ENCODE assay signal across 1 cellular context in the genomic region with DNA sequence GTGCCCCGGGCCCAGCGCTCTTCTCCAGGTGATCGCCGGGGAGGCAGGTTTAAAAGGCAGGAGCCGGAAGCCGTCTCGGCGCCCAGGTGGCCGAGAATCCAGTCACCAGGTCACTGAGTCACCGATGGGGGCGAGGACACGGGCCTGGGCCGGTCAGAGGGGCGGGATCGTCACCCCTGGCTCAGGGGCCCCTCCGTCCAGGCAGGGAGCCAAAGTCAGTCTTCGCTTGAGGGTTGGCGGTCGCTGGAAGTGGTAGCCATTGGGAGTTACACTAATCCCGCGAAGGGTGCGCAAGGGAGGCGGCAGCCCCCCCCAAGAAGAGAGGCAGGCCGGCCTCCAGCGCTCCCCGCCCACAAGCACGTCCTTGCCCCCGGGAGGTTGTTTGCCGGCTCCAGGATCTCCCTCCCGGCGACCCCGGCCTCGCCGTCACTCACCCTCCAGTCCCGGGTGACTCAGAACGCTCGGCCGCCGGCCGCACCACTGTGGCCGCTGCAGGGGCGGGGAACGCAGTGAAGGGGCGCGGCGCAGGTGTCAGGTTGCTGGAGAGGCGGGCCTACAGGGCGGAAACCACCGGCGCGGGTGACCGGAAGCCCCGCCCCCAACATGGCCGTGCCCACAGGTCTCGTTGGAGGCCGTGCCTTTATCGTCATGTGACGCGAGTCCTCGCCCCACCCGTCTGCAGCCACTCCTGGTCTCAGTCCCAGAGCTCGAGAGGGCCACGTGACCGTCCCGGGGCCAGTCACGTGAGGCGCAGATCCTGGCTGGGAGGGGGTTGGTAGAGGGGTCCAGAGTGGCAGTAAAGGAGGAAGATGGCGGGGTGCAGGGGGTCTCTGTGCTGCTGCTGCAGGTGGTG.
TF ChIP-seq lines count a peak whose summit lies in the region.

A gene with protein sequence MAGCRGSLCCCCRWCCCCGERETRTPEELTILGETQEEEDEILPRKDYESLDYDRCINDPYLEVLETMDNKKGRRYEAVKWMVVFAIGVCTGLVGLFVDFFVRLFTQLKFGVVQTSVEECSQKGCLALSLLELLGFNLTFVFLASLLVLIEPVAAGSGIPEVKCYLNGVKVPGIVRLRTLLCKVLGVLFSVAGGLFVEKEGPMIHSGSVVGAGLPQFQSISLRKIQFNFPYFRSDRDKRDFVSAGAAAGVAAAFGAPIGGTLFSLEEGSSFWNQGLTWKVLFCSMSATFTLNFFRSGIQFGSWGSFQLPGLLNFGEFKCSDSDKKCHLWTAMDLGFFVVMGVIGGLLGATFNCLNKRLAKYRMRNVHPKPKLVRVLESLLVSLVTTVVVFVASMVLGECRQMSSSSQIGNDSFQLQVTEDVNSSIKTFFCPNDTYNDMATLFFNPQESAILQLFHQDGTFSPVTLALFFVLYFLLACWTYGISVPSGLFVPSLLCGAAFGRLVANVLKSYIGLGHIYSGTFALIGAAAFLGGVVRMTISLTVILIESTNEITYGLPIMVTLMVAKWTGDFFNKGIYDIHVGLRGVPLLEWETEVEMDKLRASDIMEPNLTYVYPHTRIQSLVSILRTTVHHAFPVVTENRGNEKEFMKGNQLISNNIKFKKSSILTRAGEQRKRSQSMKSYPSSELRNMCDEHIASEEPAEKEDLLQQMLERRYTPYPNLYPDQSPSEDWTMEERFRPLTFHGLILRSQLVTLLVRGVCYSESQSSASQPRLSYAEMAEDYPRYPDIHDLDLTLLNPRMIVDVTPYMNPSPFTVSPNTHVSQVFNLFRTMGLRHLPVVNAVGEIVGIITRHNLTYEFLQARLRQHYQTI (plus strand): TSS at position 738 of the 853 bp plus-strand sequence. CDS start 72 bp downstream, at position 810.
A gene (minus strand): TSS at position 511 of the 853 bp plus-strand sequence. CDS start 2,848 bp downstream, outside the sequence.

TF ChIP-seq in K562, 482 proteins besides CTCF, POLR2A, EP300 and RAD21 (continued from another document and continues in another):
- TF ChIP-seq, protein P1, sequence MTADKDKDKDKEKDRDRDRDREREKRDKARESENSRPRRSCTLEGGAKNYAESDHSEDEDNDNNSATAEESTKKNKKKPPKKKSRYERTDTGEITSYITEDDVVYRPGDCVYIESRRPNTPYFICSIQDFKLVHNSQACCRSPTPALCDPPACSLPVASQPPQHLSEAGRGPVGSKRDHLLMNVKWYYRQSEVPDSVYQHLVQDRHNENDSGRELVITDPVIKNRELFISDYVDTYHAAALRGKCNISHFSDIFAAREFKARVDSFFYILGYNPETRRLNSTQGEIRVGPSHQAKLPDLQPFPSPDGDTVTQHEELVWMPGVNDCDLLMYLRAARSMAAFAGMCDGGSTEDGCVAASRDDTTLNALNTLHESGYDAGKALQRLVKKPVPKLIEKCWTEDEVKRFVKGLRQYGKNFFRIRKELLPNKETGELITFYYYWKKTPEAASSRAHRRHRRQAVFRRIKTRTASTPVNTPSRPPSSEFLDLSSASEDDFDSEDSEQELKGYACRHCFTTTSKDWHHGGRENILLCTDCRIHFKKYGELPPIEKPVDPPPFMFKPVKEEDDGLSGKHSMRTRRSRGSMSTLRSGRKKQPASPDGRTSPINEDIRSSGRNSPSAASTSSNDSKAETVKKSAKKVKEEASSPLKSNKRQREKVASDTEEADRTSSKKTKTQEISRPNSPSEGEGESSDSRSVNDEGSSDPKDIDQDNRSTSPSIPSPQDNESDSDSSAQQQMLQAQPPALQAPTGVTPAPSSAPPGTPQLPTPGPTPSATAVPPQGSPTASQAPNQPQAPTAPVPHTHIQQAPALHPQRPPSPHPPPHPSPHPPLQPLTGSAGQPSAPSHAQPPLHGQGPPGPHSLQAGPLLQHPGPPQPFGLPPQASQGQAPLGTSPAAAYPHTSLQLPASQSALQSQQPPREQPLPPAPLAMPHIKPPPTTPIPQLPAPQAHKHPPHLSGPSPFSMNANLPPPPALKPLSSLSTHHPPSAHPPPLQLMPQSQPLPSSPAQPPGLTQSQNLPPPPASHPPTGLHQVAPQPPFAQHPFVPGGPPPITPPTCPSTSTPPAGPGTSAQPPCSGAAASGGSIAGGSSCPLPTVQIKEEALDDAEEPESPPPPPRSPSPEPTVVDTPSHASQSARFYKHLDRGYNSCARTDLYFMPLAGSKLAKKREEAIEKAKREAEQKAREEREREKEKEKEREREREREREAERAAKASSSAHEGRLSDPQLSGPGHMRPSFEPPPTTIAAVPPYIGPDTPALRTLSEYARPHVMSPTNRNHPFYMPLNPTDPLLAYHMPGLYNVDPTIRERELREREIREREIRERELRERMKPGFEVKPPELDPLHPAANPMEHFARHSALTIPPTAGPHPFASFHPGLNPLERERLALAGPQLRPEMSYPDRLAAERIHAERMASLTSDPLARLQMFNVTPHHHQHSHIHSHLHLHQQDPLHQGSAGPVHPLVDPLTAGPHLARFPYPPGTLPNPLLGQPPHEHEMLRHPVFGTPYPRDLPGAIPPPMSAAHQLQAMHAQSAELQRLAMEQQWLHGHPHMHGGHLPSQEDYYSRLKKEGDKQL (CRISPR knock-in tag; IDR thresholded peaks at IDR 0.05; ENCODE audit: borderline replicate concordance), result no peak
- TF ChIP-seq, protein P2, sequence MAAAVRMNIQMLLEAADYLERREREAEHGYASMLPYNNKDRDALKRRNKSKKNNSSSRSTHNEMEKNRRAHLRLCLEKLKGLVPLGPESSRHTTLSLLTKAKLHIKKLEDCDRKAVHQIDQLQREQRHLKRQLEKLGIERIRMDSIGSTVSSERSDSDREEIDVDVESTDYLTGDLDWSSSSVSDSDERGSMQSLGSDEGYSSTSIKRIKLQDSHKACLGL (CRISPR knock-in tag; IDR thresholded peaks at IDR 0.05; ENCODE audit: borderline replicate concordance, poor library complexity, severe bottlenecking), result peak; percentile 55
- no peak for TF ChIP-seq ZNF785 (CRISPR knock-in tag; IDR thresholded peaks at IDR 0.05)
- TF ChIP-seq NR4A1 (CRISPR knock-in tag; IDR thresholded peaks at IDR 0.05), result peak; percentile 68; the same call in 1 of the 2 replicates
- no peak for TF ChIP-seq NR4A1 (tag; IDR thresholded peaks at IDR 0.05)
- no peak for TF ChIP-seq MCM3 (IDR thresholded peaks at IDR 0.05)
- TF ChIP-seq DMBX1 (CRISPR knock-in tag; IDR thresholded peaks at IDR 0.05; ENCODE audit: borderline replicate concordance), result no peak
- TF ChIP-seq SAP30 (IDR thresholded peaks at IDR 0.05; ENCODE audit: borderline replicate concordance, insufficient read depth, low read depth, low read length, poor library complexity, severe bottlenecking), result peak; percentile 90
- TF ChIP-seq, protein P3, sequence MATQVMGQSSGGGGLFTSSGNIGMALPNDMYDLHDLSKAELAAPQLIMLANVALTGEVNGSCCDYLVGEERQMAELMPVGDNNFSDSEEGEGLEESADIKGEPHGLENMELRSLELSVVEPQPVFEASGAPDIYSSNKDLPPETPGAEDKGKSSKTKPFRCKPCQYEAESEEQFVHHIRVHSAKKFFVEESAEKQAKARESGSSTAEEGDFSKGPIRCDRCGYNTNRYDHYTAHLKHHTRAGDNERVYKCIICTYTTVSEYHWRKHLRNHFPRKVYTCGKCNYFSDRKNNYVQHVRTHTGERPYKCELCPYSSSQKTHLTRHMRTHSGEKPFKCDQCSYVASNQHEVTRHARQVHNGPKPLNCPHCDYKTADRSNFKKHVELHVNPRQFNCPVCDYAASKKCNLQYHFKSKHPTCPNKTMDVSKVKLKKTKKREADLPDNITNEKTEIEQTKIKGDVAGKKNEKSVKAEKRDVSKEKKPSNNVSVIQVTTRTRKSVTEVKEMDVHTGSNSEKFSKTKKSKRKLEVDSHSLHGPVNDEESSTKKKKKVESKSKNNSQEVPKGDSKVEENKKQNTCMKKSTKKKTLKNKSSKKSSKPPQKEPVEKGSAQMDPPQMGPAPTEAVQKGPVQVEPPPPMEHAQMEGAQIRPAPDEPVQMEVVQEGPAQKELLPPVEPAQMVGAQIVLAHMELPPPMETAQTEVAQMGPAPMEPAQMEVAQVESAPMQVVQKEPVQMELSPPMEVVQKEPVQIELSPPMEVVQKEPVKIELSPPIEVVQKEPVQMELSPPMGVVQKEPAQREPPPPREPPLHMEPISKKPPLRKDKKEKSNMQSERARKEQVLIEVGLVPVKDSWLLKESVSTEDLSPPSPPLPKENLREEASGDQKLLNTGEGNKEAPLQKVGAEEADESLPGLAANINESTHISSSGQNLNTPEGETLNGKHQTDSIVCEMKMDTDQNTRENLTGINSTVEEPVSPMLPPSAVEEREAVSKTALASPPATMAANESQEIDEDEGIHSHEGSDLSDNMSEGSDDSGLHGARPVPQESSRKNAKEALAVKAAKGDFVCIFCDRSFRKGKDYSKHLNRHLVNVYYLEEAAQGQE (CRISPR knock-in tag; IDR thresholded peaks at IDR 0.05; ENCODE audit: low read depth), result peak; percentile 54; the same call in 1 of the 2 replicates
- TF ChIP-seq RBM22 (IDR thresholded peaks at IDR 0.05; ENCODE audit: low read depth, low read length, poor library complexity, severe bottlenecking), result peak; percentile 73
- TF ChIP-seq MTA1 (IDR thresholded peaks at IDR 0.05; ENCODE audit: borderline replicate concordance), result no peak; the same call in none of the 2 replicates
- peak; percentile 78 for TF ChIP-seq SOX6 (IDR thresholded peaks at IDR 0.05)
- TF ChIP-seq, protein P4, sequence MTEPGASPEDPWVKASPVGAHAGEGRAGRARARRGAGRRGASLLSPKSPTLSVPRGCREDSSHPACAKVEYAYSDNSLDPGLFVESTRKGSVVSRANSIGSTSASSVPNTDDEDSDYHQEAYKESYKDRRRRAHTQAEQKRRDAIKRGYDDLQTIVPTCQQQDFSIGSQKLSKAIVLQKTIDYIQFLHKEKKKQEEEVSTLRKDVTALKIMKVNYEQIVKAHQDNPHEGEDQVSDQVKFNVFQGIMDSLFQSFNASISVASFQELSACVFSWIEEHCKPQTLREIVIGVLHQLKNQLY (CRISPR knock-in tag; conservative IDR thresholded peaks at IDR 0.05), result peak; percentile 41 to 84; a peak in 1 of 4 replicates
- TF ChIP-seq, protein P5, sequence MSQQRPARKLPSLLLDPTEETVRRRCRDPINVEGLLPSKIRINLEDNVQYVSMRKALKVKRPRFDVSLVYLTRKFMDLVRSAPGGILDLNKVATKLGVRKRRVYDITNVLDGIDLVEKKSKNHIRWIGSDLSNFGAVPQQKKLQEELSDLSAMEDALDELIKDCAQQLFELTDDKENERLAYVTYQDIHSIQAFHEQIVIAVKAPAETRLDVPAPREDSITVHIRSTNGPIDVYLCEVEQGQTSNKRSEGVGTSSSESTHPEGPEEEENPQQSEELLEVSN (IDR thresholded peaks at IDR 0.05; ENCODE audit: borderline replicate concordance in 1 of 2, extremely low read depth in 1 of 2, insufficient read depth in 1 of 2, insufficient read length in 1 of 2, low read depth in 1 of 2, low read length in 1 of 2, poor library complexity in 1 of 2, severe bottlenecking in 1 of 2), result peak; percentile 7 to 44
- TF ChIP-seq, protein P6, sequence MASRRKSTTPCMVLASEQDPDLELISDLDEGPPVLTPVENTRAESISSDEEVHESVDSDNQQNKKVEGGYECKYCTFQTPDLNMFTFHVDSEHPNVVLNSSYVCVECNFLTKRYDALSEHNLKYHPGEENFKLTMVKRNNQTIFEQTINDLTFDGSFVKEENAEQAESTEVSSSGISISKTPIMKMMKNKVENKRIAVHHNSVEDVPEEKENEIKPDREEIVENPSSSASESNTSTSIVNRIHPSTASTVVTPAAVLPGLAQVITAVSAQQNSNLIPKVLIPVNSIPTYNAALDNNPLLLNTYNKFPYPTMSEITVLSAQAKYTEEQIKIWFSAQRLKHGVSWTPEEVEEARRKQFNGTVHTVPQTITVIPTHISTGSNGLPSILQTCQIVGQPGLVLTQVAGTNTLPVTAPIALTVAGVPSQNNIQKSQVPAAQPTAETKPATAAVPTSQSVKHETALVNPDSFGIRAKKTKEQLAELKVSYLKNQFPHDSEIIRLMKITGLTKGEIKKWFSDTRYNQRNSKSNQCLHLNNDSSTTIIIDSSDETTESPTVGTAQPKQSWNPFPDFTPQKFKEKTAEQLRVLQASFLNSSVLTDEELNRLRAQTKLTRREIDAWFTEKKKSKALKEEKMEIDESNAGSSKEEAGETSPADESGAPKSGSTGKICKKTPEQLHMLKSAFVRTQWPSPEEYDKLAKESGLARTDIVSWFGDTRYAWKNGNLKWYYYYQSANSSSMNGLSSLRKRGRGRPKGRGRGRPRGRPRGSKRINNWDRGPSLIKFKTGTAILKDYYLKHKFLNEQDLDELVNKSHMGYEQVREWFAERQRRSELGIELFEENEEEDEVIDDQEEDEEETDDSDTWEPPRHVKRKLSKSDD (conservative IDR thresholded peaks at IDR 0.05; ENCODE audit: low read length), result no peak
- TF ChIP-seq, protein P7, sequence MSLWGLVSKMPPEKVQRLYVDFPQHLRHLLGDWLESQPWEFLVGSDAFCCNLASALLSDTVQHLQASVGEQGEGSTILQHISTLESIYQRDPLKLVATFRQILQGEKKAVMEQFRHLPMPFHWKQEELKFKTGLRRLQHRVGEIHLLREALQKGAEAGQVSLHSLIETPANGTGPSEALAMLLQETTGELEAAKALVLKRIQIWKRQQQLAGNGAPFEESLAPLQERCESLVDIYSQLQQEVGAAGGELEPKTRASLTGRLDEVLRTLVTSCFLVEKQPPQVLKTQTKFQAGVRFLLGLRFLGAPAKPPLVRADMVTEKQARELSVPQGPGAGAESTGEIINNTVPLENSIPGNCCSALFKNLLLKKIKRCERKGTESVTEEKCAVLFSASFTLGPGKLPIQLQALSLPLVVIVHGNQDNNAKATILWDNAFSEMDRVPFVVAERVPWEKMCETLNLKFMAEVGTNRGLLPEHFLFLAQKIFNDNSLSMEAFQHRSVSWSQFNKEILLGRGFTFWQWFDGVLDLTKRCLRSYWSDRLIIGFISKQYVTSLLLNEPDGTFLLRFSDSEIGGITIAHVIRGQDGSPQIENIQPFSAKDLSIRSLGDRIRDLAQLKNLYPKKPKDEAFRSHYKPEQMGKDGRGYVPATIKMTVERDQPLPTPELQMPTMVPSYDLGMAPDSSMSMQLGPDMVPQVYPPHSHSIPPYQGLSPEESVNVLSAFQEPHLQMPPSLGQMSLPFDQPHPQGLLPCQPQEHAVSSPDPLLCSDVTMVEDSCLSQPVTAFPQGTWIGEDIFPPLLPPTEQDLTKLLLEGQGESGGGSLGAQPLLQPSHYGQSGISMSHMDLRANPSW (CRISPR knock-in tag; IDR thresholded peaks at IDR 0.05), result peak; percentile 1; the same call in 1 of the 2 replicates
- peak; percentile 74; the same call in 1 of the 2 replicates for TF ChIP-seq LCOR (CRISPR knock-in tag; IDR thresholded peaks at IDR 0.05)
- TF ChIP-seq, protein P8, sequence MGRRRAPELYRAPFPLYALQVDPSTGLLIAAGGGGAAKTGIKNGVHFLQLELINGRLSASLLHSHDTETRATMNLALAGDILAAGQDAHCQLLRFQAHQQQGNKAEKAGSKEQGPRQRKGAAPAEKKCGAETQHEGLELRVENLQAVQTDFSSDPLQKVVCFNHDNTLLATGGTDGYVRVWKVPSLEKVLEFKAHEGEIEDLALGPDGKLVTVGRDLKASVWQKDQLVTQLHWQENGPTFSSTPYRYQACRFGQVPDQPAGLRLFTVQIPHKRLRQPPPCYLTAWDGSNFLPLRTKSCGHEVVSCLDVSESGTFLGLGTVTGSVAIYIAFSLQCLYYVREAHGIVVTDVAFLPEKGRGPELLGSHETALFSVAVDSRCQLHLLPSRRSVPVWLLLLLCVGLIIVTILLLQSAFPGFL (CRISPR knock-in tag; IDR thresholded peaks at IDR 0.05), result no peak
- no peak for TF ChIP-seq NCOA4 (IDR thresholded peaks at IDR 0.05; ENCODE audit: partially characterized antibody)
- peak; percentile 81 for TF ChIP-seq ELF1 (tag; IDR thresholded peaks at IDR 0.05)
- 0 out of 2 replicates have a peak, but pooled peaks have one; percentile 25 for TF ChIP-seq ZNF830 (CRISPR knock-in tag; IDR thresholded peaks at IDR 0.05)
- TF ChIP-seq DDX20 (tag; IDR thresholded peaks at IDR 0.05; ENCODE audit: low read depth), result no peak
- TF ChIP-seq SRSF3 (IDR thresholded peaks at IDR 0.05; ENCODE audit: insufficient read depth, low read length), result peak; percentile 92; the same call in 1 of the 2 replicates
- TF ChIP-seq HMG20B (CRISPR knock-in tag; IDR thresholded peaks at IDR 0.05), result no peak; the same call in 1 of the 2 replicates
- TF ChIP-seq GTF2A2 (tag; IDR thresholded peaks at IDR 0.05), result 0 out of 2 replicates have a peak, but pooled peaks have one; percentile 46
- peak; percentile 91 for TF ChIP-seq ESRRA (IDR thresholded peaks at IDR 0.05; ENCODE audit: borderline replicate concordance, low read depth)
